Comparison of ENCODE assay signal across 18 cellular contexts in genomic region chr2:64532030-64532429, GRCh38.
"Had no signal": no experiment of that assay in that cellular context is flagged by ENCODE, and none has a peak within 500 bp of the region (broad histone marks: within the 10 kb centered on the region; RNA-seq: fewer than 3 reads in every experiment).

No MANE protein-coding gene starts in this region.

- ATAC-seq: gastroesophageal sphincter; heart right ventricle; stimulated activated naive CD8-positive, alpha-beta T cell treated with anti-CD3 and anti-CD28 coated beads, Interleukin-15, Interleukin-2, amounts not matched to agents 100 U/mL and 50 U/mL, for 24 hours had no signal

- H3K27me3 Mint-ChIP-seq: naive B cell had no signal

- H3K9me3 ChIP-seq: adrenal gland, gastroesophageal sphincter, heart right ventricle, left lung, transverse colon, vagina had no signal

- H3K27ac ChIP-seq: adrenal gland, gastroesophageal sphincter, heart right ventricle, left lung, transverse colon, vagina had no signal

- FAIRE-seq: kidney had no signal

- H3K27ac Mint-ChIP-seq: T-helper 1 cell treated with Interleukin-12 subunit alpha and Interleukin-12 subunit beta and Interleukin-4 antibody, amounts not matched to agents 30 μg/mL and 1 μg/mL, for 36 hours had no signal

- H3K27me3 ChIP-seq: adrenal gland, gastroesophageal sphincter, heart right ventricle, left lung, transverse colon, vagina had no signal

- H3K4me3 ChIP-seq: adrenal gland, gastroesophageal sphincter, heart right ventricle, left lung, transverse colon, vagina had no signal

- H3K36me3 ChIP-seq: adrenal gland, gastroesophageal sphincter, heart right ventricle, left lung, transverse colon, vagina had no signal

- H3K9me3 Mint-ChIP-seq: naive B cell; T-helper 1 cell treated with Interleukin-12 subunit alpha and Interleukin-12 subunit beta and Interleukin-4 antibody, amounts not matched to agents 30 μg/mL and 1 μg/mL, for 36 hours had no signal

- H3K4me3 Mint-ChIP-seq: T-helper 1 cell treated with Interleukin-12 subunit alpha and Interleukin-12 subunit beta and Interleukin-4 antibody, amounts not matched to agents 30 μg/mL and 1 μg/mL, for 36 hours had no signal

- DNase-seq: activated CD4-positive, alpha-beta T cell treated with anti-CD3 and anti-CD28 coated beads for 48 hours; activated CD8-positive, alpha-beta memory T cell treated with anti-CD3 and anti-CD28 coated beads for 24 hours; activated naive CD4-positive, alpha-beta T cell treated with anti-CD3 and anti-CD28 coated beads, Interleukin-2, amount 50 U/mL, for 16 hours; adrenal gland; erythroblast; heart right ventricle; kidney; left lung; mammary epithelial cell; naive B cell; nucleus accumbens; posterior cingulate gyrus; stimulated activated CD4-positive, alpha-beta T cell treated with anti-CD3 and anti-CD28 coated beads, Interleukin-4, amount 100 ng/mL, for 1 hour; stimulated activated naive CD8-positive, alpha-beta T cell treated with anti-CD3 and anti-CD28 coated beads, Interleukin-15, Interleukin-2, amounts not matched to agents 100 U/mL and 50 U/mL, for 24 hours; transverse colon had no signal
